ENCODE assay signal across 1 cellular context in genomic region chr19:45079911-45080469, GRCh38.
A peak's percentile ranks its signal among the peaks of the same experiment; 100 is the strongest.
TF ChIP-seq lines count a peak whose summit lies in the region.

No MANE protein-coding gene starts in this region.

TF ChIP-seq in WTC11, 78 proteins besides CTCF, POLR2A, EP300 and RAD21 (continued from another document):
- TF ChIP-seq NFATC4 (CRISPR knock-in tag; IDR thresholded peaks at IDR 0.05), result no peak
- 0 out of 2 replicates have a peak, but pooled peaks have one; percentile 32 for TF ChIP-seq FOXK1 (CRISPR knock-in tag; IDR thresholded peaks at IDR 0.05)
- peak; percentile 20; the same call in 1 of the 2 replicates for TF ChIP-seq ZNF281 (CRISPR knock-in tag; IDR thresholded peaks at IDR 0.05)
- no peak for TF ChIP-seq ATF3 (CRISPR knock-in tag; conservative IDR thresholded peaks at IDR 0.05)
